In the genomic region with DNA sequence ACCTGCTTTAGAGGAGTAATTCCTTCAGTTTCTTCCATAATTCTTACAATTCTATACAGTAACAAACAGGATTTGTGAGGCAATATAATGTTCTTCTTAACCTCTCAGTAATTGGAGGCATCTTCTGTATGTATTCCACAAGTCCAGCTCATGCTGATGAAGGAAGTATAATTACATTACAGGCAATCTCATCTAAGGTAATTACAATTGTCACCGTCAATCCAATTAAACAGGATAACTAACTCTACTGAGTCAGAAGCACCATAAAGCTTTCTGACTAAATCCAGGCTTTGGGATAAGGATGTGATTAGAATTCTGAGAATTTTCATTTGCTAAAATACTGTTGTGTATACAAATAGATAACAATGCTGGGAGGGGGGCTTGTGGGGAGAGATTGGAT, we compare ENCODE assay signal across 27 cellular contexts.
"Had no signal": no experiment of that assay in that cellular context is flagged by ENCODE, and none has a peak within 500 bp of the region (broad histone marks: within the 10 kb centered on the region; RNA-seq: fewer than 3 reads in every experiment).

No MANE protein-coding gene starts in this region.

- H3K27ac Mint-ChIP-seq: naive B cell; natural killer cell; progenitor cell of endocrine pancreas; stimulated activated naive B cell treated with anti-CD40 and anti-IgM and Interleukin-4, amounts not matched to agents 10 μg/mL and 1 μg/mL and 100 μg/mL, for 72 hours had no signal

- H3K79me2 ChIP-seq: hepatocyte had no signal

- H3K27me3 Mint-ChIP-seq: progenitor cell of endocrine pancreas had no signal

- H3K27me3 ChIP-seq: hepatocyte, left lung, ovary, stomach, testis, thyroid gland, transverse colon, upper lobe of left lung, vagina had no signal

- H3K4me1 ChIP-seq: left lung, lower lobe of right lung, stomach, upper lobe of left lung, vagina had no signal

- DNase-seq: kidney glomerular epithelial cell; left cardiac atrium; left lung; lower lobe of right lung; mammary epithelial cell; mesenchymal stem cell; naive B cell; natural killer cell; ovary; retina; right cardiac atrium; stimulated activated CD4-positive, alpha-beta T cell treated with anti-CD3 and anti-CD28 coated beads, Interleukin-12 subunit alpha, Interleukin-12 subunit beta, amount 100 ng/mL, for 4 hours; stimulated activated CD4-positive, alpha-beta T cell treated with anti-CD3 and anti-CD28 coated beads, Interleukin-15, amount 100 ng/mL, for 24 hours; stimulated activated CD4-positive, alpha-beta T cell treated with anti-CD3 and anti-CD28 coated beads, Interleukin-2, amount 100 ng/mL, for 24 hours; stimulated activated CD4-positive, alpha-beta T cell treated with anti-CD3 and anti-CD28 coated beads, Interleukin-4, amount 100 ng/mL, for 1 hour; stimulated activated naive B cell treated with anti-CD40 and anti-IgM and Interleukin-4, amounts not matched to agents 10 μg/mL and 1 μg/mL and 100 μg/mL, for 72 hours; stimulated activated naive CD8-positive, alpha-beta T cell treated with anti-CD3 and anti-CD28 coated beads, Interleukin-15, Interleukin-2, amounts not matched to agents 100 U/mL and 50 U/mL, for 24 hours; stomach; testis; thyroid gland; transverse colon; upper lobe of left lung had no signal

- H3K4me1 Mint-ChIP-seq: naive B cell; natural killer cell; stimulated activated naive B cell treated with anti-CD40 and anti-IgM and Interleukin-4, amounts not matched to agents 10 μg/mL and 1 μg/mL and 100 μg/mL, for 72 hours had no signal

- H3K4me2 ChIP-seq: hepatocyte had no signal

- H2AFZ ChIP-seq: hepatocyte had no signal

- H3K4me3 ChIP-seq: hepatocyte, left lung, lower lobe of right lung, ovary, skin epidermis, stomach, testis, thyroid gland, transverse colon, upper lobe of left lung, vagina had no signal

- H3K27ac ChIP-seq: hepatocyte, left lung, lower lobe of right lung, ovary, skin epidermis, stomach, testis, thyroid gland, transverse colon, upper lobe of left lung, vagina had no signal

- ATAC-seq: left cardiac atrium; left lung; lower lobe of right lung; natural killer cell; right cardiac atrium; sciatic nerve; stimulated activated naive B cell treated with anti-CD40 and anti-IgM and Interleukin-4, amounts not matched to agents 10 μg/mL and 1 μg/mL and 100 μg/mL, for 72 hours; stimulated activated naive CD8-positive, alpha-beta T cell treated with anti-CD3 and anti-CD28 coated beads, Interleukin-15, Interleukin-2, amounts not matched to agents 100 U/mL and 50 U/mL, for 24 hours had no signal

- H3K36me3 Mint-ChIP-seq: naive B cell; natural killer cell; stimulated activated naive B cell treated with anti-CD40 and anti-IgM and Interleukin-4, amounts not matched to agents 10 μg/mL and 1 μg/mL and 100 μg/mL, for 72 hours had no signal

- H3K36me3 ChIP-seq: left lung, lower lobe of right lung, ovary, stomach, thyroid gland, transverse colon, upper lobe of left lung, vagina had no signal

- H3K9me3 ChIP-seq: left lung, lower lobe of right lung, testis, thyroid gland, transverse colon, upper lobe of left lung, vagina had no signal

- H3K4me3 Mint-ChIP-seq: naive B cell; natural killer cell; stimulated activated naive B cell treated with anti-CD40 and anti-IgM and Interleukin-4, amounts not matched to agents 10 μg/mL and 1 μg/mL and 100 μg/mL, for 72 hours had no signal
